Comparison of ENCODE assay signal across 22 cellular contexts in genomic region chr1:5067251-5067650, GRCh38.
A peak's percentile ranks its signal among the peaks of the same experiment; 100 is the strongest.
DNase-seq lines count a peak whose midpoint lies in the region; ATAC-seq lines count a peak whose summit lies in the region.
"Had no signal": no experiment of that assay in that cellular context is flagged by ENCODE, and none has a peak within 500 bp of the region (broad histone marks: within the 10 kb centered on the region; RNA-seq: fewer than 3 reads in every experiment).

No MANE protein-coding gene starts in this region.

- no peak for ATAC-seq in GM18502 (IDR thresholded peaks at IDR 0.05; ENCODE audit: poor library complexity, unreplicated experiment)
- ATAC-seq in HG03196 (IDR thresholded peaks at IDR 0.05; ENCODE audit: unreplicated experiment) = no peak
- ATAC-seq in HG02852 (IDR thresholded peaks at IDR 0.05; ENCODE audit: unreplicated experiment) = no peak
- ATAC-seq: PC-3 had no signal

- DNase-seq in NCI-H510A treated with DMSO at 0.1 percent for 48 hours (lab: John Stamatoyannopoulos, UW) (peak; percentile 37), NCI-H510A (lab: John Stamatoyannopoulos, UW) (no peak), NCI-H1105 treated with DMSO at 0.1 percent for 48 hours (lab: John Stamatoyannopoulos, UW) (peak; percentile 25), NCI-H345 (lab: John Stamatoyannopoulos, UW) (peak; percentile 64), left kidney (ENCODE audit: low read depth, low spot score) (peak; percentile 77)
- DNase-seq: AML-193; CD4-positive, alpha-beta T cell; COR-L47; DMS79; EL; GF-D8; NCI-H1092; NCI-H1694 treated with DMSO at 0.1 percent for 48 hours; NCI-H2107; NCI-H226; PC-3; SK-N-SH; SW 1271; T1000 had no signal
